Comparison of ENCODE assay signal across 2 cellular contexts in the genomic region with DNA sequence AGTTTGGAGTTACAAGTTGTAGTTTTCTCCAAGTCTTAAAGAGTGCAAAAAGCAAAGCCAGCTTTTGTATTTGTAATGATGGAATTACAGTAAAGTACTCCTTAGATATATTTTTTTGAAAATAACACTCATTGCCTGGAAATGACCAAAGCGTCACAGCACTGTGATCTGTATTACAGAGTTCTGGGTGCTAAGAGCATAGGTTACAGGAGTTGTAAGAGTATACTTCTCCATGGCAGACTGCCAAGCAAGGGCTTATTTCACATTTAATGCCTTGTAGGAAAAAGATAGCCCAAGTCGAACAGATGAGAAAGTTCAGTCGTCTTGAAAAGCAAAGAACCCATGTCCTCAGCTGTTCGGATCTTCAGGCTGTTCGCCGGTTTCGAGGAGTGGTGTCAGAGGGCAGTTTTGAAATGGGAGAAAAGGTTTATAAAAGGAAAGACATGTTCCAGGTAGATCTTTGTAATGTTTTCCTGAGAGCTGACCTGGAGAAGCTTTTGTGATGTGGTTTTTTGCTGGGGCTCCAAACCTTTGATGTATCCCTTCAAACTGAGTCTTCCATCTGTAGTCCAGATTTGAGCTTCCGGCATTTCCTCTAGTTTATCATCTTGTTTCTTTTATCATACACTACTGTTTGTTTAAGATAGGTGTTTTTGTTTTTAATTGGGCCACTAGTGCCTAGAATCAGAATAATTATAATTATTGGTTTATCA.
TF ChIP-seq lines count a peak whose summit lies in the region.

No MANE protein-coding gene starts in this region.

TF ChIP-seq in GM23338, 12 proteins besides CTCF, POLR2A, EP300 and RAD21 (continues in another document):
- no peak for TF ChIP-seq NANOG (IDR thresholded peaks at IDR 0.05; ENCODE audit: borderline replicate concordance)
- TF ChIP-seq JUNB (IDR thresholded peaks at IDR 0.05; ENCODE audit: unreplicated experiment), result no peak
- TF ChIP-seq, protein P1, sequence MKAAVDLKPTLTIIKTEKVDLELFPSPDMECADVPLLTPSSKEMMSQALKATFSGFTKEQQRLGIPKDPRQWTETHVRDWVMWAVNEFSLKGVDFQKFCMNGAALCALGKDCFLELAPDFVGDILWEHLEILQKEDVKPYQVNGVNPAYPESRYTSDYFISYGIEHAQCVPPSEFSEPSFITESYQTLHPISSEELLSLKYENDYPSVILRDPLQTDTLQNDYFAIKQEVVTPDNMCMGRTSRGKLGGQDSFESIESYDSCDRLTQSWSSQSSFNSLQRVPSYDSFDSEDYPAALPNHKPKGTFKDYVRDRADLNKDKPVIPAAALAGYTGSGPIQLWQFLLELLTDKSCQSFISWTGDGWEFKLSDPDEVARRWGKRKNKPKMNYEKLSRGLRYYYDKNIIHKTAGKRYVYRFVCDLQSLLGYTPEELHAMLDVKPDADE (IDR thresholded peaks at IDR 0.05), result no peak
- no peak for TF ChIP-seq POLR2AphosphoS5 (IDR thresholded peaks at IDR 0.05; ENCODE audit: low read depth)
- TF ChIP-seq ZNF331 (CRISPR knock-in tag; IDR thresholded peaks at IDR 0.05; ENCODE audit: low read depth), result no peak
- TF ChIP-seq CREB1 (CRISPR knock-in tag; IDR thresholded peaks at IDR 0.05; ENCODE audit: low read depth), result no peak
- no peak for TF ChIP-seq STAT1 (IDR thresholded peaks at IDR 0.05; ENCODE audit: unreplicated experiment)
- no peak for TF ChIP-seq REST (IDR thresholded peaks at IDR 0.05; ENCODE audit: unreplicated experiment)
- TF ChIP-seq ZNF114 (CRISPR knock-in tag; IDR thresholded peaks at IDR 0.05), result no peak
- no peak for TF ChIP-seq EZH2 (IDR thresholded peaks at IDR 0.05; ENCODE audit: low read depth, unreplicated experiment)
- no peak for TF ChIP-seq EZH2phosphoT487 (IDR thresholded peaks at IDR 0.05; ENCODE audit: unreplicated experiment)

TF ChIP-seq in K562, 482 proteins besides CTCF, POLR2A, EP300 and RAD21:
- TF ChIP-seq E2F6 (IDR thresholded peaks at IDR 0.05; ENCODE audit: borderline replicate concordance in 1 of 2, extremely low read depth in 1 of 2, insufficient read depth in 1 of 2, insufficient read length in 1 of 2, low read depth in 1 of 2, low read length in 1 of 2, poor library complexity in 1 of 2, severe bottlenecking in 1 of 2) (no peak), SIN3B (IDR thresholded peaks at IDR 0.05; ENCODE audit: low read depth) (no peak), FOS (IDR thresholded peaks at IDR 0.05; ENCODE audit: extremely low read depth, insufficient read length) (no peak), NFIC (IDR thresholded peaks at IDR 0.05) (peak; percentile 79)
